Comparison of ENCODE assay signal across 21 cellular contexts in genomic region chr7:970744-971143, GRCh38. TPM values are rescaled to one million over a fixed set of nuclear protein-coding genes. Genes with fewer than 3 reads are reported as not detected.
A peak's percentile ranks its signal among the peaks of the same experiment; 100 is the strongest.
DNase-seq lines count a peak whose midpoint lies in the region; ATAC-seq and TF ChIP-seq lines count a peak whose summit lies in the region.
"Had no signal": no experiment of that assay in that cellular context is flagged by ENCODE, and none has a peak within 500 bp of the region (broad histone marks: within the 10 kb centered on the region; RNA-seq: fewer than 3 reads in every experiment).

No MANE protein-coding gene starts in this region.

- no peaks in the 10 kb centered on the region for H3K9me3 Mint-ChIP-seq in CD8-positive, alpha-beta memory T cell
- no peaks in the 10 kb centered on the region for H3K9me3 Mint-ChIP-seq in memory B cell
- H3K9me3 Mint-ChIP-seq: activated T-helper 1 cell treated with anti-CD3 and anti-CD28 coated beads, Interleukin-12 subunit alpha, Interleukin-12 subunit beta, Interleukin-2, Interleukin-4 antibody, amounts not matched to agents 30 ng/mL and 10 ng/mL and 1 ng/mL, durations not matched to agents 14 hours and 24 hours and 36 hours had no signal

- ATAC-seq in memory B cell (ENCODE audit: low read depth) (no peak), GM19463 (IDR thresholded peaks at IDR 0.05; ENCODE audit: unreplicated experiment) (no peak)

- CTCF ChIA-PET in CD8-positive, alpha-beta memory T cell (lab: Charles Lee) = no interaction called here
- CTCF ChIA-PET in RWPE1 (lab: Yijun Ruan, JAX) = interaction anchor here (0.5 kb wide), 1 partner anchor 411 kb away, joined by 3 read pairs; no protein-coding TSS in a partner anchor

- no peak for TF ChIP-seq CTCF in RWPE1 (conservative IDR thresholded peaks at IDR 0.05; ENCODE audit: low read depth)

- peaks cover 35 to 45% (median 40%) of the 10 kb centered on the region in 3 donors for H3K4me1 Mint-ChIP-seq in CD8-positive, alpha-beta memory T cell
- H3K4me1 Mint-ChIP-seq in memory B cell = peaks cover 16% of the 10 kb centered on the region

- peaks cover 39% of the 10 kb centered on the region for H3K36me3 ChIP-seq in CD8-positive, alpha-beta memory T cell (ENCODE audit: insufficient read depth, low read length)

- peaks cover 0 to 68% (median 5%) of the 10 kb centered on the region in 3 donors for H3K36me3 Mint-ChIP-seq in CD8-positive, alpha-beta memory T cell
- H3K36me3 Mint-ChIP-seq in memory B cell = peaks cover 20% of the 10 kb centered on the region

- H3K27ac ChIP-seq in CD8-positive, alpha-beta memory T cell (ENCODE audit: low read depth, low read length) = no peak overlapping the region
- peak overlapping the region; percentile 16; the same call in 1 of the 2 replicates for H3K27ac ChIP-seq in RWPE1
- H3K27ac ChIP-seq: spleen, tibial artery had no signal

- no peak for DNase-seq in CD8-positive, alpha-beta memory T cell
- DNase-seq in RWPE1 (ENCODE audit: low spot score) (no peak), memory B cell (ENCODE audit: low spot score in 2 of 2) (no peak), superior temporal gyrus (ENCODE audit: extremely low spot score) (no peak)
- DNase-seq: activated CD4-positive, alpha-beta T cell treated with anti-CD3 and anti-CD28 coated beads, Interleukin-2, amount 50 U/mL, for 4 hours; BE2C; DMS153; hypothalamus; mesenchymal stem cell; MV-4-11; NCI-H2029; NCI-H446 treated with DMSO at 0.1 percent for 48 hours; spleen; tibial artery had no signal

- peaks cover 27% of the 10 kb centered on the region for H3K4me1 ChIP-seq in CD8-positive, alpha-beta memory T cell (ENCODE audit: insufficient read depth, low read length)
- H3K4me1 ChIP-seq: BE2C had no signal

- peak overlapping the region in 5 of 8 donors; percentile 19 to 89 (median 63) for H3K27ac Mint-ChIP-seq in CD8-positive, alpha-beta memory T cell
- H3K27ac Mint-ChIP-seq in memory B cell = peak overlapping the region; percentile 50
- H3K27ac Mint-ChIP-seq: activated T-helper 1 cell treated with anti-CD3 and anti-CD28 coated beads, Interleukin-12 subunit alpha, Interleukin-12 subunit beta, Interleukin-2, Interleukin-4 antibody, amounts not matched to agents 30 ng/mL and 10 ng/mL and 1 ng/mL, durations not matched to agents 14 hours and 24 hours and 36 hours had no signal

- H3K4me3 ChIP-seq in CD8-positive, alpha-beta memory T cell (ENCODE audit: low read length) = no peak overlapping the region
- H3K4me3 ChIP-seq: spleen, tibial artery had no signal

- POLR2A ChIA-PET in CD8-positive, alpha-beta memory T cell (lab: Charles Lee) = no interaction called here
- POLR2A ChIA-PET in RWPE1 (lab: Yijun Ruan, JAX; ENCODE audit: low non-redundant PET) = no interaction called here

- no peaks in the 10 kb centered on the region for H3K27me3 ChIP-seq in CD8-positive, alpha-beta memory T cell (ENCODE audit: insufficient read depth, low read length, poor library complexity, severe bottlenecking)
- H3K27me3 ChIP-seq: BE2C, spleen, tibial artery had no signal

- peak overlapping the region in 1 of 7 donors; percentile 79 for H3K4me3 Mint-ChIP-seq in CD8-positive, alpha-beta memory T cell
- H3K4me3 Mint-ChIP-seq in memory B cell = no peak overlapping the region
- H3K4me3 Mint-ChIP-seq: activated T-helper 1 cell treated with anti-CD3 and anti-CD28 coated beads, Interleukin-12 subunit alpha, Interleukin-12 subunit beta, Interleukin-2, Interleukin-4 antibody, amounts not matched to agents 30 ng/mL and 10 ng/mL and 1 ng/mL, durations not matched to agents 14 hours and 24 hours and 36 hours had no signal

- H3K27me3 Mint-ChIP-seq in CD8-positive, alpha-beta memory T cell = no peaks in the 10 kb centered on the region
- no peaks in the 10 kb centered on the region for H3K27me3 Mint-ChIP-seq in memory B cell

- H3K9me3 ChIP-seq in CD8-positive, alpha-beta memory T cell (ENCODE audit: low read length) = no peaks in the 10 kb centered on the region
- H3K9me3 ChIP-seq: BE2C, spleen, tibial artery had no signal

RNA-seq across cellular contexts. Expression of gene COX19, which starts 4.6 kb away (rescaled TPM):
- 10 to 100 TPM; 18.9 to 21.3 TPM for total RNA-seq in CD8-positive, alpha-beta memory T cell
- polyA plus RNA-seq in CD8-positive, alpha-beta memory T cell = 25.9 TPM

RNA-seq across cellular contexts. Expression of gene CYP2W1, which starts 12.2 kb away (rescaled TPM):
- not detected for total RNA-seq in CD8-positive, alpha-beta memory T cell
- not detected for polyA plus RNA-seq in CD8-positive, alpha-beta memory T cell
- total RNA-seq: activated T-helper 1 cell treated with anti-CD3 and anti-CD28 coated beads, Interleukin-12 subunit alpha, Interleukin-12 subunit beta, Interleukin-2, Interleukin-4 antibody, amounts not matched to agents 30 ng/mL and 10 ng/mL and 1 ng/mL, durations not matched to agents 14 hours and 24 hours and 36 hours; chondrocyte; kidney epithelial cell; pulmonary artery endothelial cell; RPMI7951 had no signal
- polyA plus RNA-seq: neural cell had no signal

RNA-seq across cellular contexts. Expression of gene ADAP1, which starts 16.3 kb away (rescaled TPM):
- total RNA-seq in CD8-positive, alpha-beta memory T cell = 10 to 100 TPM; 67.7 to 77.3 TPM
- polyA plus RNA-seq in CD8-positive, alpha-beta memory T cell = 37.7 TPM
